ENCODE assay signal across 10 cellular contexts in the genomic region with DNA sequence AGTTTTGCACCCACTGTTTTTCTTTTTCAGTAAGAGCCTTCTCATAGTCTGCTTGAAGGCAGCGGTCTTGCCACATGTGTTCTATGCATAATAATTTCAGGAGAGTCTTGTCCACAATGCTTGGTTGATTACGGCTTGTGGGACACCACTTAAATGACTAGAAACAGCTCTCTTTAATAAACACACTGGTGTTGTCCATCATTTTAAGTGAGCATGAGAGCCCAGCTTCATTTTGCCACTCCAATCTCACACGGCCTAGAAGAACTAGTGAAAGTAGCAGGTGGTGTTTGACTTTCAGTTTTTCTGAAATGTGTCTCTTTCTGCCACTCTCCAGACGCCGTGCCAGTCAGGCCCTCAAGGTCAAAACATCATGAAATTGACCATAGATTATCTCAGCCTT.
DNase-seq lines count a peak whose midpoint lies in the region; ATAC-seq lines count a peak whose summit lies in the region.
"Had no signal": no experiment of that assay in that cellular context is flagged by ENCODE, and none has a peak within 500 bp of the region (broad histone marks: within the 10 kb centered on the region; RNA-seq: fewer than 3 reads in every experiment).

No MANE protein-coding gene starts in this region.

- ATAC-seq in GM18868 (IDR thresholded peaks at IDR 0.05; ENCODE audit: unreplicated experiment) (peak; percentile 81), GM21825 (IDR thresholded peaks at IDR 0.05; ENCODE audit: unreplicated experiment) (peak; percentile 78), HG03442 (IDR thresholded peaks at IDR 0.05; ENCODE audit: unreplicated experiment) (peak; percentile 78)
- ATAC-seq in natural killer cell treated with Interleukin-12 subunit alpha and Interleukin-12 subunit beta and Interleukin-15 and Interleukin-18, amount 100 ng/mL, for 72 hours, result peak; percentile 66 to 75

- H3K4me3 Mint-ChIP-seq in natural killer cell treated with Interleukin-12 subunit alpha and Interleukin-12 subunit beta and Interleukin-15 and Interleukin-18, amount 100 ng/mL, for 72 hours, result peak overlapping the region; percentile 82
- H3K4me3 Mint-ChIP-seq in activated CD4-positive, alpha-beta memory T cell treated with anti-CD3 and anti-CD28 coated beads, Interleukin-2, amount 10 ng/mL, durations not matched to agents 7 days and 5 days, result no peak overlapping the region
- no peak overlapping the region for H3K4me3 Mint-ChIP-seq in activated CD4-positive, alpha-beta T cell treated with anti-CD3 and anti-CD28 coated beads, Interleukin-2, amount 10 ng/mL, durations not matched to agents 7 days and 5 days
- H3K4me3 Mint-ChIP-seq: activated naive CD8-positive, alpha-beta T cell had no signal

- H3K27ac Mint-ChIP-seq in natural killer cell treated with Interleukin-12 subunit alpha and Interleukin-12 subunit beta and Interleukin-15 and Interleukin-18, amount 100 ng/mL, for 72 hours, result peak overlapping the region; percentile 64 to 93
- no peak overlapping the region for H3K27ac Mint-ChIP-seq in activated CD4-positive, alpha-beta memory T cell treated with anti-CD3 and anti-CD28 coated beads, Interleukin-2, amount 10 ng/mL, durations not matched to agents 7 days and 5 days
- no peak overlapping the region for H3K27ac Mint-ChIP-seq in activated CD4-positive, alpha-beta T cell treated with anti-CD3 and anti-CD28 coated beads, Interleukin-2, amount 10 ng/mL, durations not matched to agents 7 days and 5 days
- H3K27ac Mint-ChIP-seq: activated naive CD8-positive, alpha-beta T cell had no signal

- POLR2A ChIA-PET in activated CD4-positive, alpha-beta memory T cell treated with anti-CD3 and anti-CD28 coated beads, Interleukin-2, amount 10 ng/mL, durations not matched to agents 7 days and 5 days (lab: Charles Lee), result no interaction called here
- POLR2A ChIA-PET in activated CD4-positive, alpha-beta T cell treated with anti-CD3 and anti-CD28 coated beads, Interleukin-2, amount 10 ng/mL, durations not matched to agents 7 days and 5 days (lab: Charles Lee), result no interaction called here

- peaks cover 10% of the 10 kb centered on the region for H3K36me3 Mint-ChIP-seq in natural killer cell treated with Interleukin-12 subunit alpha and Interleukin-12 subunit beta and Interleukin-15 and Interleukin-18, amount 100 ng/mL, for 72 hours
- peaks cover 35% of the 10 kb centered on the region for H3K36me3 Mint-ChIP-seq in activated CD4-positive, alpha-beta memory T cell treated with anti-CD3 and anti-CD28 coated beads, Interleukin-2, amount 10 ng/mL, durations not matched to agents 7 days and 5 days (ENCODE audit: low read depth)
- H3K36me3 Mint-ChIP-seq in activated CD4-positive, alpha-beta T cell treated with anti-CD3 and anti-CD28 coated beads, Interleukin-2, amount 10 ng/mL, durations not matched to agents 7 days and 5 days (ENCODE audit: low read depth), result peaks cover 33% of the 10 kb centered on the region

- no peaks in the 10 kb centered on the region for H3K27me3 Mint-ChIP-seq in natural killer cell treated with Interleukin-12 subunit alpha and Interleukin-12 subunit beta and Interleukin-15 and Interleukin-18, amount 100 ng/mL, for 72 hours
- no peaks in the 10 kb centered on the region for H3K27me3 Mint-ChIP-seq in activated CD4-positive, alpha-beta memory T cell treated with anti-CD3 and anti-CD28 coated beads, Interleukin-2, amount 10 ng/mL, durations not matched to agents 7 days and 5 days
- H3K27me3 Mint-ChIP-seq in activated CD4-positive, alpha-beta T cell treated with anti-CD3 and anti-CD28 coated beads, Interleukin-2, amount 10 ng/mL, durations not matched to agents 7 days and 5 days, result no peaks in the 10 kb centered on the region
- H3K27me3 Mint-ChIP-seq: activated naive CD8-positive, alpha-beta T cell had no signal

- peaks cover 40 to 57% of the 10 kb centered on the region in 2 donors for H3K4me1 Mint-ChIP-seq in natural killer cell treated with Interleukin-12 subunit alpha and Interleukin-12 subunit beta and Interleukin-15 and Interleukin-18, amount 100 ng/mL, for 72 hours (ENCODE audit: low read depth in 2 of 2)
- H3K4me1 Mint-ChIP-seq in activated CD4-positive, alpha-beta memory T cell treated with anti-CD3 and anti-CD28 coated beads, Interleukin-2, amount 10 ng/mL, durations not matched to agents 7 days and 5 days, result peaks cover 25% of the 10 kb centered on the region
- H3K4me1 Mint-ChIP-seq in activated CD4-positive, alpha-beta T cell treated with anti-CD3 and anti-CD28 coated beads, Interleukin-2, amount 10 ng/mL, durations not matched to agents 7 days and 5 days, result peaks cover 25% of the 10 kb centered on the region

- DNase-seq in natural killer cell treated with Interleukin-12 subunit alpha and Interleukin-12 subunit beta and Interleukin-15 and Interleukin-18, amount 100 ng/mL, for 72 hours (ENCODE audit: low spot score), result no peak
- DNase-seq in activated CD4-positive, alpha-beta memory T cell treated with anti-CD3 and anti-CD28 coated beads, Interleukin-2, amount 10 ng/mL, durations not matched to agents 7 days and 5 days, result no peak
- DNase-seq in DMS53 treated with DMSO at 0.1 percent for 48 hours (lab: John Stamatoyannopoulos, UW; ENCODE audit: unreplicated experiment), result no peak
- DNase-seq in activated CD4-positive, alpha-beta T cell treated with anti-CD3 and anti-CD28 coated beads, Interleukin-2, amount 10 ng/mL, durations not matched to agents 7 days and 5 days, result no peak
- no peak for DNase-seq in stimulated activated CD8-positive, alpha-beta memory T cell treated with anti-CD3 and anti-CD28 coated beads, Interleukin-4, amount 100 ng/mL, for 48 hours
- DNase-seq: NCI-H345 had no signal

- CTCF ChIA-PET in activated CD4-positive, alpha-beta memory T cell treated with anti-CD3 and anti-CD28 coated beads, Interleukin-2, amount 10 ng/mL, durations not matched to agents 7 days and 5 days (lab: Charles Lee), result no interaction called here
- CTCF ChIA-PET in activated CD4-positive, alpha-beta T cell treated with anti-CD3 and anti-CD28 coated beads, Interleukin-2, amount 10 ng/mL, durations not matched to agents 7 days and 5 days (lab: Charles Lee), result interaction anchor here (0.9 kb wide), 1 partner anchor 9 kb away, joined by 4 read pairs; no protein-coding TSS in a partner anchor

- no peaks in the 10 kb centered on the region for H3K9me3 Mint-ChIP-seq in natural killer cell treated with Interleukin-12 subunit alpha and Interleukin-12 subunit beta and Interleukin-15 and Interleukin-18, amount 100 ng/mL, for 72 hours
- peaks cover 8% of the 10 kb centered on the region for H3K9me3 Mint-ChIP-seq in activated CD4-positive, alpha-beta memory T cell treated with anti-CD3 and anti-CD28 coated beads, Interleukin-2, amount 10 ng/mL, durations not matched to agents 7 days and 5 days
- H3K9me3 Mint-ChIP-seq in activated CD4-positive, alpha-beta T cell treated with anti-CD3 and anti-CD28 coated beads, Interleukin-2, amount 10 ng/mL, durations not matched to agents 7 days and 5 days, result peaks cover 13% of the 10 kb centered on the region

Comparison
In these comparisons a context has a peak if more than half of its experiments do, and no peak if none do; other contexts are left out.
1. H3K27ac Mint-ChIP-seq: peak in natural killer cell treated with Interleukin-12 subunit alpha and Interleukin-12 subunit beta and Interleukin-15 and Interleukin-18, amount 100 ng/mL, for 72 hours (2 of 2); none in activated CD4-positive, alpha-beta memory T cell treated with anti-CD3 and anti-CD28 coated beads, Interleukin-2, amount 10 ng/mL, durations not matched to agents 7 days and 5 days (single experiment) and activated CD4-positive, alpha-beta T cell treated with anti-CD3 and anti-CD28 coated beads, Interleukin-2, amount 10 ng/mL, durations not matched to agents 7 days and 5 days (single experiment).
2. Peak in every context shown above with its lines, with median percentiles within 50 percentile points of each other: ATAC-seq.